Comparison of ENCODE assay signal across 13 cellular contexts in genomic region chr6:129644567-129645015, GRCh38.
DNase-seq lines count a peak whose midpoint lies in the region; ATAC-seq and TF ChIP-seq lines count a peak whose summit lies in the region.
"Had no signal": no experiment of that assay in that cellular context is flagged by ENCODE, and none has a peak within 500 bp of the region (broad histone marks: within the 10 kb centered on the region; RNA-seq: fewer than 3 reads in every experiment).

No MANE protein-coding gene starts in this region.

- no peak for ATAC-seq in CD8-positive, alpha-beta T cell
- ATAC-seq: activated T-helper 17 cell treated with anti-CD3 and anti-CD28 coated beads, Interleukin-2, amount 50 U/mL, for 72 hours had no signal

- no TSS peak for BruUV-seq in Calu3 (replicated peaks; lab: Mats Ljungman, UMichigan)

- no peak overlapping the region for H3K9ac ChIP-seq in endodermal cell (ENCODE audit: extremely low read depth, low read length, poor library complexity, severe bottlenecking)

- TF ChIP-seq CTCF in Calu3 (IDR thresholded peaks at IDR 0.05; ENCODE audit: unreplicated experiment) = no peak
- TF ChIP-seq CTCF in endodermal cell (conservative IDR thresholded peaks at IDR 0.05) = no peak
- TF ChIP-seq CTCF in nephron (IDR thresholded peaks at IDR 0.05; ENCODE audit: unreplicated experiment in 3 of 3) = no peak
- TF ChIP-seq CTCF in CD8-positive, alpha-beta T cell (IDR thresholded peaks at IDR 0.05) = no peak

- no peak overlapping the region for H3K27ac ChIP-seq in endodermal cell (ENCODE audit: low read depth, low read length)
- H3K27ac ChIP-seq in CD8-positive, alpha-beta T cell (ENCODE audit: low read depth, low read length) = no peak overlapping the region

- intact Hi-C loops in Calu3 (cut with micrococcal nuclease; ENCODE audit: unreplicated experiment) = loop anchor here (2.0 kb wide), 1 partner anchor 28 kb away; no protein-coding TSS in a partner anchor
- intact Hi-C loops in CD8-positive, alpha-beta T cell (cut with DNase I, micrococcal nuclease) = no loop called here

- H3K36me3 Mint-ChIP-seq in Calu3 (ENCODE audit: insufficient read depth, unreplicated experiment) (peaks cover 45% of the 10 kb centered on the region), endodermal cell (ENCODE audit: low read depth) (peaks cover 4% of the 10 kb centered on the region), nephron (ENCODE audit: low read depth) (no peaks in the 10 kb centered on the region)
- H3K36me3 Mint-ChIP-seq in CD8-positive, alpha-beta T cell = no peaks in the 10 kb centered on the region

- TF ChIP-seq POLR2A in erythroblast (IDR thresholded peaks at IDR 0.05; ENCODE audit: low read length) = no peak

- H3K27me3 Mint-ChIP-seq in Calu3 (ENCODE audit: unreplicated experiment) (no peaks in the 10 kb centered on the region), endodermal cell (ENCODE audit: insufficient read depth) (no peaks in the 10 kb centered on the region), nephron (ENCODE audit: low read depth) (no peaks in the 10 kb centered on the region)
- H3K27me3 Mint-ChIP-seq in CD8-positive, alpha-beta T cell (ENCODE audit: low read depth) = no peaks in the 10 kb centered on the region
- H3K27me3 Mint-ChIP-seq: activated B cell treated with CpG ODN at 0.5 μM for 24 hours; activated T-helper 17 cell treated with anti-CD3 and anti-CD28 coated beads, Interleukin-2, amount 50 U/mL, for 72 hours; CD4-positive, alpha-beta memory T cell had no signal

- no peak for DNase-seq in Calu3
- peak; percentile 92 for DNase-seq in NCI-H69 (lab: John Stamatoyannopoulos, UW)
- no peak for DNase-seq in endodermal cell
- no peak for DNase-seq in erythroblast (lab: John Stamatoyannopoulos, UW)
- DNase-seq in CD8-positive, alpha-beta T cell = no peak
- DNase-seq in COR-L47 (lab: John Stamatoyannopoulos, UW) = no peak
- no peak for DNase-seq in stimulated activated CD4-positive, alpha-beta T cell treated with anti-CD3 and anti-CD28 coated beads, Interleukin-2, amount 100 ng/mL, for 24 hours
- DNase-seq: activated B cell treated with CpG ODN at 0.5 μM for 24 hours; CD4-positive, alpha-beta memory T cell; NCI-H1694; stimulated activated CD4-positive, alpha-beta T cell treated with anti-CD3 and anti-CD28 coated beads, Interleukin-15, amount 100 ng/mL, for 24 hours had no signal

- H3K9me3 ChIP-seq in endodermal cell (ENCODE audit: control insufficient read depth, low read length) = peaks cover 5% of the 10 kb centered on the region
- no peaks in the 10 kb centered on the region for H3K9me3 ChIP-seq in CD8-positive, alpha-beta T cell (ENCODE audit: low read length)

- H3K4me1 Mint-ChIP-seq in Calu3 (ENCODE audit: low read depth, unreplicated experiment) = peaks cover 67% of the 10 kb centered on the region
- peaks cover 50% of the 10 kb centered on the region for H3K4me1 Mint-ChIP-seq in endodermal cell
- peaks cover 56% of the 10 kb centered on the region for H3K4me1 Mint-ChIP-seq in nephron
- no peaks in the 10 kb centered on the region for H3K4me1 Mint-ChIP-seq in CD8-positive, alpha-beta T cell (ENCODE audit: low read depth)
- H3K4me1 Mint-ChIP-seq: activated B cell treated with CpG ODN at 0.5 μM for 24 hours; activated T-helper 17 cell treated with anti-CD3 and anti-CD28 coated beads, Interleukin-2, amount 50 U/mL, for 72 hours had no signal

- H3K27me3 ChIP-seq in endodermal cell (ENCODE audit: control insufficient read depth, insufficient read depth, low read length, poor library complexity, severe bottlenecking) = no peaks in the 10 kb centered on the region
- H3K27me3 ChIP-seq in CD8-positive, alpha-beta T cell (ENCODE audit: insufficient read depth, low read length) = no peaks in the 10 kb centered on the region

- 60 to 63% methylated on average over 1 of the region's 1 CpG for WGBS in endodermal cell (ENCODE audit: insufficient coverage in 1 of 2, insufficient read length in 1 of 2), 2 experiments

- no peaks in the 10 kb centered on the region for H3K36me3 ChIP-seq in endodermal cell (ENCODE audit: control insufficient read depth, insufficient read depth, low read length)
- no peaks in the 10 kb centered on the region for H3K36me3 ChIP-seq in CD8-positive, alpha-beta T cell (ENCODE audit: insufficient read depth, low read length)

- peaks cover 10% of the 10 kb centered on the region for H3K4me1 ChIP-seq in endodermal cell (ENCODE audit: control insufficient read depth, insufficient read depth, low read length)
- no peaks in the 10 kb centered on the region for H3K4me1 ChIP-seq in CD8-positive, alpha-beta T cell (ENCODE audit: insufficient read depth, low read length)

- POLR2A ChIA-PET in CD8-positive, alpha-beta T cell (lab: Charles Lee) = no interaction called here

- H3K9me3 Mint-ChIP-seq in Calu3 (ENCODE audit: low read depth, unreplicated experiment) (no peaks in the 10 kb centered on the region), endodermal cell (peaks cover 3% of the 10 kb centered on the region), nephron (no peaks in the 10 kb centered on the region)
- H3K9me3 Mint-ChIP-seq in CD8-positive, alpha-beta T cell = no peaks in the 10 kb centered on the region
- H3K9me3 Mint-ChIP-seq: activated B cell treated with CpG ODN at 0.5 μM for 24 hours; activated T-helper 17 cell treated with anti-CD3 and anti-CD28 coated beads, Interleukin-2, amount 50 U/mL, for 72 hours; CD4-positive, alpha-beta memory T cell had no signal

- H3K4me3 ChIP-seq in endodermal cell (ENCODE audit: low read length) = peak overlapping the region; percentile 50
- H3K4me3 ChIP-seq in CD8-positive, alpha-beta T cell (ENCODE audit: low read depth, low read length) = no peak overlapping the region

- H3K27ac Mint-ChIP-seq in Calu3 (ENCODE audit: unreplicated experiment) (peak overlapping the region; percentile 91), endodermal cell (peak overlapping the region; percentile 53), nephron (peak overlapping the region; percentile 88 to 93 (median 92))
- no peak overlapping the region for H3K27ac Mint-ChIP-seq in CD8-positive, alpha-beta T cell
- H3K27ac Mint-ChIP-seq: activated B cell treated with CpG ODN at 0.5 μM for 24 hours; activated T-helper 17 cell treated with anti-CD3 and anti-CD28 coated beads, Interleukin-2, amount 50 U/mL, for 72 hours; CD4-positive, alpha-beta memory T cell had no signal

- CTCF ChIA-PET in Calu3 (lab: Charles Lee) = interaction anchor here (1.1 to 1.7 kb wide), 3 partner anchors 20 to 39 kb away, joined by 3 to 5 read pairs (median 4); no protein-coding TSS in a partner anchor
- CTCF ChIA-PET in CD8-positive, alpha-beta T cell (lab: Charles Lee) = no interaction called here

- H3K4me3 Mint-ChIP-seq in Calu3 (ENCODE audit: low read depth, unreplicated experiment) (peak overlapping the region; percentile 44), endodermal cell (peak overlapping the region; percentile 2), nephron (no peak overlapping the region)
- H3K4me3 Mint-ChIP-seq in CD8-positive, alpha-beta T cell = no peak overlapping the region
- H3K4me3 Mint-ChIP-seq: activated B cell treated with CpG ODN at 0.5 μM for 24 hours; activated T-helper 17 cell treated with anti-CD3 and anti-CD28 coated beads, Interleukin-2, amount 50 U/mL, for 72 hours; CD4-positive, alpha-beta memory T cell had no signal

Comparison
In these comparisons a context has a peak if more than half of its experiments do, and no peak if none do; other contexts are left out.
1. H3K4me3 Mint-ChIP-seq: peak in Calu3 (single experiment) and endodermal cell (single experiment); none in nephron (0 of 3) and CD8-positive, alpha-beta T cell (single experiment).